ENCODE assay signal across 10 cellular contexts in the genomic region with DNA sequence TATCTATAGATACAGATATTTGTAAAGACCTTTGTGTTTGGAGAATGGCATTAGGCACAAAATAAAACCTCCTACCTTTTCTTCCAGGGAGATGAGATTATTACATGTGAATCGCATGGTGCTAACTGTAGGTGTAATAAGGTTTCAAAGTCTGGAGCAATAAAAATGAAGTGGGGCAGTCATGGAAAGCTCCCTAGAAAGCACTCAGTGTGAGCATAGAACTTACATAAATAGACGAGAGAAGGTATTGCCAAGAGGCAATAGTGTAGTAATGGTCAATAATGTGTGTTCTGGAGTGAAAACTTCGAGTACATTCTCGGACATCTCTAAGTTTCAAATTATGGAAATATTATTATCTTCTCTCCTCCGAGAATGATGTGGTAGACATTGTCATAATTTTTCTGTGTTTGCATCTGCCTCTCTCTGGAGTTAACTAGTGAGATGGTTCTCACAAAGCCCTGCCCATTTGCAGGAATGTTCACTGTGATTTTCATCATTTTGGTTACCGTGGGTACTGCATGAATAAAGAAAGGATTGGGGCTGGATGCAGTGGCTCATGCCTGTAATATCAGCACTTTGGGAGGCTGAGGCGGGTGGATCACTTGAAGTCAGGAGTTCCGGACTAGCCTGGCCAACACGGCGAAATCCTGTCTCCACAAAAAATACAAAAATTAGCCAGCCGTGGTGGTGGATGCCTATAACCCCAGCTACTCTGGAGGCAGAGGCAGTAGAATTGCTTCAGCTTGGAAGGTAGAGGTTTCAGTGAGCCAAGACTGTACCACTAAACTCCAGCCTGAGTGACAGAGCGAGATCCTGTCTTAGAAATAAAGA. TPM values are rescaled to one million over a fixed set of nuclear protein-coding genes. Genes with fewer than 3 reads are reported as not detected.
DNase-seq lines count a peak whose midpoint lies in the region; ATAC-seq and TF ChIP-seq lines count a peak whose summit lies in the region.
"Had no signal": no experiment of that assay in that cellular context is flagged by ENCODE, and none has a peak within 500 bp of the region (broad histone marks: within the 10 kb centered on the region; RNA-seq: fewer than 3 reads in every experiment).

No MANE protein-coding gene starts in this region.

- POLR2A ChIA-PET in HEK293 (lab: Yijun Ruan, JAX), result interaction anchor here (0.8 to 2.1 kb wide), 2 partner anchors 9 to 176 kb away, joined by 3 to 13 read pairs; a partner anchor contains a TSS

- H3K27me3 ChIP-seq in adipocyte (replicated peaks; ENCODE audit: control insufficient read depth, insufficient read depth, low read length) (no peaks in the 10 kb centered on the region), heart left ventricle (no peaks in the 10 kb centered on the region), subcutaneous abdominal adipose tissue (ENCODE audit: control insufficient read depth in 5 of 5, insufficient read depth in 4 of 5, low read length in 5 of 5) (no peaks in the 10 kb centered on the region), uterus (no peaks in the 10 kb centered on the region)
- H3K27me3 ChIP-seq: suprapubic skin had no signal

- H3K4me3 ChIP-seq in HEK293 (ENCODE audit: low read depth, low read length) (no peak overlapping the region), adipocyte (ENCODE audit: low read length) (no peak overlapping the region), heart left ventricle (no peak overlapping the region), subcutaneous abdominal adipose tissue (ENCODE audit: low read depth in 1 of 5, low read length in 5 of 5) (no peak overlapping the region), uterus (no peak overlapping the region)
- H3K4me3 ChIP-seq: suprapubic skin had no signal

- H3K27ac ChIP-seq in HEK293 (ENCODE audit: extremely low read depth, low read depth, low read length), result no peak overlapping the region
- no peak overlapping the region for H3K27ac ChIP-seq in heart left ventricle
- peak overlapping the region; percentile 68 for H3K27ac ChIP-seq in subcutaneous abdominal adipose tissue (ENCODE audit: low read depth, low read length)
- H3K27ac ChIP-seq in uterus, result peak overlapping the region in 1 of 2 donors; percentile 17
- H3K27ac ChIP-seq: epithelial cell of prostate, suprapubic skin had no signal

- ATAC-seq in heart left ventricle, result peak in 3 of 4 donors; percentile 37 to 45 (median 42)

- H3K9me3 ChIP-seq in HEK293 (ENCODE audit: control insufficient read depth, insufficient read depth, low read depth, low read length) (no peaks in the 10 kb centered on the region), adipocyte (ENCODE audit: control insufficient read depth, low read length) (peaks cover 5% of the 10 kb centered on the region), heart left ventricle (peaks cover 0 to 11% (median 0%) of the 10 kb centered on the region in 12 donors), subcutaneous abdominal adipose tissue (ENCODE audit: control insufficient read depth in 5 of 5, low read length in 5 of 5) (peaks cover 0 to 7% (median 0%) of the 10 kb centered on the region in 5 donors), uterus (no peaks in the 10 kb centered on the region)
- H3K9me3 ChIP-seq: suprapubic skin had no signal

- DNase-seq in adipocyte (ENCODE audit: low read depth) (peak; percentile 82), heart left ventricle (no peak), uterus (no peak), T1000 (lab: John Stamatoyannopoulos, UW) (no peak)
- DNase-seq in activated effector memory CD4-positive, alpha-beta T cell treated with anti-CD3 and anti-CD28 coated beads, Interleukin-2, amount 50 U/mL, for 16 hours, result no peak
- DNase-seq: activated CD4-positive, alpha-beta T cell treated with anti-CD3 and anti-CD28 coated beads, Interleukin-2, amount 50 U/mL, for 48 hours had no signal

- 64 to 75% (median 67%) methylated on average over 12 of the region's 12 CpGs for WGBS in heart left ventricle, 4 donors

- H3K4me1 ChIP-seq in HEK293 (ENCODE audit: control insufficient read depth, insufficient read depth, low read length), result no peaks in the 10 kb centered on the region
- peaks cover 46% of the 10 kb centered on the region for H3K4me1 ChIP-seq in adipocyte (ENCODE audit: control insufficient read depth, insufficient read depth, low read length)
- peaks cover 0 to 50% (median 26%) of the 10 kb centered on the region in 12 donors for H3K4me1 ChIP-seq in heart left ventricle
- H3K4me1 ChIP-seq in subcutaneous abdominal adipose tissue (ENCODE audit: control insufficient read depth in 5 of 5, insufficient read depth in 5 of 5, low read length in 5 of 5), result peaks cover 2 to 32% (median 24%) of the 10 kb centered on the region in 5 donors
- peaks cover 5 to 7% of the 10 kb centered on the region in 2 donors for H3K4me1 ChIP-seq in uterus

- CTCF ChIA-PET in HEK293 (lab: Yijun Ruan, JAX), result interaction anchor here (0.9 to 1.4 kb wide), 2 partner anchors 18 to 395 kb away, joined by 3 to 5 read pairs; no protein-coding TSS in a partner anchor

- H3K9ac ChIP-seq in adipocyte (ENCODE audit: low read length), result peak overlapping the region; percentile 62
- H3K9ac ChIP-seq in subcutaneous abdominal adipose tissue (ENCODE audit: low read length in 5 of 5), result no peak overlapping the region

- no peak for TF ChIP-seq POLR2A in heart left ventricle (IDR thresholded peaks at IDR 0.05)
- TF ChIP-seq POLR2A in uterus (IDR thresholded peaks at IDR 0.05), result no peak

- no peak for TF ChIP-seq CTCF in HEK293 (tag by site-specific recombination; IDR thresholded peaks at IDR 0.05)
- TF ChIP-seq CTCF in heart left ventricle (IDR thresholded peaks at IDR 0.05), result no peak
- no peak for TF ChIP-seq CTCF in uterus (IDR thresholded peaks at IDR 0.05)

- intact Hi-C loops in heart left ventricle (cut with DNase I), result loop anchor here in 1 of 10 donors (10.0 kb wide), 1 partner anchor 244 kb away; no protein-coding TSS in a partner anchor
- intact Hi-C loops in uterus (cut with DNase I; ENCODE audit: low total_unique reads), result no loop called here

- H3K36me3 ChIP-seq in HEK293 (ENCODE audit: control insufficient read depth in 2 of 2, insufficient read depth in 1 of 2, low read length in 2 of 2) (peaks cover 34 to 44% of the 10 kb centered on the region in 2 experiments), adipocyte (ENCODE audit: control insufficient read depth, insufficient read depth, low read length, severe bottlenecking) (peaks cover 45% of the 10 kb centered on the region), heart left ventricle (peaks cover 0 to 52% (median 43%) of the 10 kb centered on the region in 9 donors), subcutaneous abdominal adipose tissue (ENCODE audit: control insufficient read depth in 5 of 5, insufficient read depth in 5 of 5, low read length in 5 of 5) (peaks cover 27 to 43% (median 39%) of the 10 kb centered on the region in 5 donors), uterus (no peaks in the 10 kb centered on the region)

TF ChIP-seq in HEK293, 187 proteins besides CTCF, POLR2A, EP300 and RAD21 (continues in another document):
- TF ChIP-seq ZNF521 (tag by site-specific recombination; IDR thresholded peaks at IDR 0.05) (no peak), ZNF530 (tag by site-specific recombination; IDR thresholded peaks at IDR 0.05; ENCODE audit: low read depth) (peak; percentile 73; the same call in 1 of the 2 replicates), ZNF600 (tag by site-specific recombination; IDR thresholded peaks at IDR 0.05) (peak; percentile 89), GLI2 (tag by site-specific recombination; IDR thresholded peaks at IDR 0.05; ENCODE audit: borderline replicate concordance, low read depth) (no peak), ZFP37 (tag by site-specific recombination; IDR thresholded peaks at IDR 0.05) (peak; percentile 20; the same call in 1 of the 2 replicates), ZNF394 (tag by site-specific recombination; IDR thresholded peaks at IDR 0.05; ENCODE audit: borderline replicate concordance) (peak; percentile 33; the same call in 1 of the 2 replicates), ZNF768 (tag by site-specific recombination; IDR thresholded peaks at IDR 0.05) (no peak)
- TF ChIP-seq, protein P1, sequence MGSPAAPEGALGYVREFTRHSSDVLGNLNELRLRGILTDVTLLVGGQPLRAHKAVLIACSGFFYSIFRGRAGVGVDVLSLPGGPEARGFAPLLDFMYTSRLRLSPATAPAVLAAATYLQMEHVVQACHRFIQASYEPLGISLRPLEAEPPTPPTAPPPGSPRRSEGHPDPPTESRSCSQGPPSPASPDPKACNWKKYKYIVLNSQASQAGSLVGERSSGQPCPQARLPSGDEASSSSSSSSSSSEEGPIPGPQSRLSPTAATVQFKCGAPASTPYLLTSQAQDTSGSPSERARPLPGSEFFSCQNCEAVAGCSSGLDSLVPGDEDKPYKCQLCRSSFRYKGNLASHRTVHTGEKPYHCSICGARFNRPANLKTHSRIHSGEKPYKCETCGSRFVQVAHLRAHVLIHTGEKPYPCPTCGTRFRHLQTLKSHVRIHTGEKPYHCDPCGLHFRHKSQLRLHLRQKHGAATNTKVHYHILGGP (tag by site-specific recombination; IDR thresholded peaks at IDR 0.05), result peak; percentile 97

RNA-seq across cellular contexts. Expression of a gene that starts 10.6 kb away (rescaled TPM):
- total RNA-seq in heart left ventricle (1,000 to 10,000 TPM in 1 of 9 donors, 100 to 1,000 TPM in 8; 249 to 1,163 (median 387) TPM), uterus (1,000 to 10,000 TPM; 1,892 to 2,495 (median 2,052) TPM)
- polyA plus RNA-seq in heart left ventricle, result 100 to 1,000 TPM; 267 to 456 TPM

RNA-seq across cellular contexts. Expression of a gene that starts 37.2 kb away (rescaled TPM):
- 1 to 10 TPM; 2.7 to 6.0 (median 4.6) TPM for total RNA-seq in heart left ventricle
- 1 to 10 TPM; 1.8 to 3.0 TPM for polyA plus RNA-seq in heart left ventricle
- 10 to 100 TPM in 3 of 4 donors, 1 to 10 TPM in 1; 2.6 to 25.4 (median 14.8) TPM for total RNA-seq in uterus
